36 cellular contexts compared by ENCODE assay signal in genomic region chr11:131468565-131468964, GRCh38.
"Had no signal": no experiment of that assay in that cellular context is flagged by ENCODE, and none has a peak within 500 bp of the region (broad histone marks: within the 10 kb centered on the region; RNA-seq: fewer than 3 reads in every experiment).

No MANE protein-coding gene starts in this region.

- H3K27ac Mint-ChIP-seq: activated T-helper 17 cell treated with anti-CD3 and anti-CD28 coated beads, Interleukin-2, amount 50 U/mL, for 72 hours; natural killer cell treated with Interleukin-12 subunit alpha and Interleukin-12 subunit beta and Interleukin-15 and Interleukin-18, amount 100 ng/mL, for 72 hours; progenitor cell of endocrine pancreas; stimulated activated memory B cell treated with anti-CD40 and anti-IgM and Interleukin-4, amounts not matched to agents 10 μg/mL and 1 μg/mL and 100 μg/mL, for 72 hours; T-helper 17 cell had no signal

- H3K27me3 ChIP-seq: sigmoid colon, thyroid gland had no signal

- H3K4me1 ChIP-seq: sigmoid colon, thyroid gland, upper lobe of right lung had no signal

- H3K4me1 Mint-ChIP-seq: activated T-helper 17 cell treated with anti-CD3 and anti-CD28 coated beads, Interleukin-2, amount 50 U/mL, for 72 hours; central memory CD8-positive, alpha-beta T cell; stimulated activated memory B cell treated with anti-CD40 and anti-IgM and Interleukin-4, amounts not matched to agents 10 μg/mL and 1 μg/mL and 100 μg/mL, for 72 hours; T-helper 17 cell had no signal

- H3K36me3 ChIP-seq: neutrophil, sigmoid colon, stomach, thyroid gland, upper lobe of right lung, WERI-Rb-1 had no signal

- H3K27ac ChIP-seq: neutrophil, sigmoid colon, stomach, thyroid gland, upper lobe of right lung, WERI-Rb-1 had no signal

- ATAC-seq: activated CD4-positive, CD25-positive, alpha-beta regulatory T cell treated with anti-CD3 and anti-CD28 coated beads, Interleukin-2, amount 50 U/mL, for 24 hours; activated T-helper 17 cell treated with anti-CD3 and anti-CD28 coated beads, Interleukin-2, amount 50 U/mL, for 72 hours; left ventricle myocardium superior; mucosa of descending colon; natural killer cell treated with Interleukin-12 subunit alpha and Interleukin-12 subunit beta and Interleukin-15 and Interleukin-18, amount 100 ng/mL, for 72 hours; stimulated activated memory B cell treated with anti-CD40 and anti-IgM and Interleukin-4, amounts not matched to agents 10 μg/mL and 1 μg/mL and 100 μg/mL, for 72 hours; T-helper 17 cell; upper lobe of right lung had no signal

- H3K36me3 Mint-ChIP-seq: natural killer cell treated with Interleukin-12 subunit alpha and Interleukin-12 subunit beta and Interleukin-15 and Interleukin-18, amount 100 ng/mL, for 72 hours; stimulated activated memory B cell treated with anti-CD40 and anti-IgM and Interleukin-4, amounts not matched to agents 10 μg/mL and 1 μg/mL and 100 μg/mL, for 72 hours had no signal

- H3K4me3 ChIP-seq: mucosa of descending colon, sigmoid colon, smooth muscle cell, stomach, thyroid gland, upper lobe of right lung had no signal

- H3K4me3 Mint-ChIP-seq: activated T-helper 17 cell treated with anti-CD3 and anti-CD28 coated beads, Interleukin-2, amount 50 U/mL, for 72 hours; central memory CD8-positive, alpha-beta T cell; natural killer cell treated with Interleukin-12 subunit alpha and Interleukin-12 subunit beta and Interleukin-15 and Interleukin-18, amount 100 ng/mL, for 72 hours; stimulated activated memory B cell treated with anti-CD40 and anti-IgM and Interleukin-4, amounts not matched to agents 10 μg/mL and 1 μg/mL and 100 μg/mL, for 72 hours; T-helper 17 cell had no signal

- H3K9me3 Mint-ChIP-seq: central memory CD8-positive, alpha-beta T cell; natural killer cell treated with Interleukin-12 subunit alpha and Interleukin-12 subunit beta and Interleukin-15 and Interleukin-18, amount 100 ng/mL, for 72 hours had no signal

- H3K4me2 ChIP-seq: smooth muscle cell had no signal

- H3K9me3 ChIP-seq: mucosa of descending colon, neutrophil, sigmoid colon, stomach, thyroid gland, upper lobe of right lung had no signal

- FAIRE-seq: colon, endometrium, keratinocyte had no signal

- H3K27me3 Mint-ChIP-seq: central memory CD8-positive, alpha-beta T cell; T-helper 17 cell had no signal

- DNase-seq: activated CD4-positive, alpha-beta T cell treated with anti-CD3 and anti-CD28 coated beads for 48 hours; activated CD4-positive, alpha-beta T cell treated with anti-CD3 and anti-CD28 coated beads, Interleukin-2, amount 50 U/mL, for 48 hours; activated CD8-positive, alpha-beta memory T cell treated with anti-CD3 and anti-CD28 coated beads for 24 hours; activated gamma-delta T cell treated with Interleukin-2 at 50 U/mL for 16 hours; activated naive CD4-positive, alpha-beta T cell treated with anti-CD3 and anti-CD28 coated beads, Interleukin-2, amount 50 U/mL, for 16 hours; activated T-cell treated with anti-CD3 and anti-CD28 coated beads, Interleukin-2, amount 50 U/mL, for 1 hour; dermis blood vessel endothelial cell; effector CD4-positive, alpha-beta T cell; foreskin fibroblast; head of caudate nucleus; hippocampal formation; left cardiac atrium; left ventricle myocardium superior; mucosa of descending colon; retina; sigmoid colon; stimulated activated CD4-positive, alpha-beta T cell treated with anti-CD3 and anti-CD28 coated beads, Interleukin-1b, Interleukin-23, amount 100 ng/mL, for 48 hours; stimulated activated CD4-positive, alpha-beta T cell treated with anti-CD3 and anti-CD28 coated beads, Interleukin-4, amount 100 ng/mL, for 4 hours; stimulated activated CD8-positive, alpha-beta memory T cell treated with anti-CD3 and anti-CD28 coated beads, Interleukin-4, amount 100 ng/mL, for 48 hours; stomach; T-helper 17 cell; T1000; thyroid gland; upper lobe of right lung; WERI-Rb-1 had no signal
